Comparison of ENCODE assay signal across 10 cellular contexts in the genomic region with DNA sequence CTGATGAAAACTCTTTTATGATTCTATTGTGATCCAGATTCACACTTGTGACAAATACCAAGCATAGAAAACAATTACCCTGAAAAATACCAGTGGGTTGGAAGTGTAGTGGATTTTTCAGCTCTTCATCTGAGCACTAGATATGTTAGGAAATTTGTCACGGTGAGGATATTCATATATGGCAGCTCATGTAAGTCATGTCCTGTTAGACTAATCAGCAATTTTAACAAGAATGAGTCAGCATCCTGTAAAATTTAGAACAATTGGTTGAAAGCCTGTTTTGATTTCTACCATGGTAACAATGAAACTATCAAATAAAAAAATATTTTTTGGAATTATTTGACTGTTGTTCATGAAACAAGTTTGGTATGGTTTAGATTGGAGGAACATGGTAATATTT.
A peak's percentile ranks its signal among the peaks of the same experiment; 100 is the strongest.
DNase-seq lines count a peak whose midpoint lies in the region; FAIRE-seq and TF ChIP-seq lines count a peak whose summit lies in the region.
"Had no signal": no experiment of that assay in that cellular context is flagged by ENCODE, and none has a peak within 500 bp of the region (broad histone marks: within the 10 kb centered on the region; RNA-seq: fewer than 3 reads in every experiment).

No MANE protein-coding gene starts in this region.

- H3K4me2 ChIP-seq in hepatocyte, result no peak overlapping the region

- no peak overlapping the region for H2AFZ ChIP-seq in hepatocyte

- H3K4me3 ChIP-seq in AG10803 (ENCODE audit: low read length), result no peak overlapping the region
- no peak overlapping the region for H3K4me3 ChIP-seq in astrocyte of the spinal cord (ENCODE audit: low read depth, low read length)
- H3K4me3 ChIP-seq in lower leg skin (ENCODE audit: low read depth, poor library complexity, severe bottlenecking), result no peak overlapping the region
- H3K4me3 ChIP-seq in hepatocyte, result no peak overlapping the region

- no peaks in the 10 kb centered on the region for H4K20me1 ChIP-seq in hepatocyte (ENCODE audit: insufficient read depth, poor library complexity, severe bottlenecking)

- in situ Hi-C loops in astrocyte of the spinal cord (cut with HindIII; ENCODE audit: low sequenced_read_pairs), result no loop called here

- H3K4me1 ChIP-seq in hepatocyte (ENCODE audit: insufficient read depth), result no peaks in the 10 kb centered on the region

- H3K36me3 ChIP-seq in hepatocyte (replicated peaks; ENCODE audit: insufficient read depth, low read depth), result no peaks in the 10 kb centered on the region

- 29 to 33% methylated on average over 1 of the region's 1 CpG for WGBS in lower leg skin, 2 donors
- 91% methylated on average over 1 of the region's 1 CpG for WGBS in hepatocyte (ENCODE audit: low lambda C conversion rate, missing lambda C conversion rate)

- no peak for TF ChIP-seq POLR2A in lower leg skin (IDR thresholded peaks at IDR 0.05)

- intact Hi-C loops in lower leg skin (cut with DNase I; ENCODE audit: low total_unique reads), result no loop called here

- no peaks in the 10 kb centered on the region for H3K9me3 ChIP-seq in hepatocyte (ENCODE audit: low read depth)

- no peaks in the 10 kb centered on the region for H3K9me2 ChIP-seq in hepatocyte (replicated peaks; ENCODE audit: insufficient read depth)

- FAIRE-seq in islet of Langerhans (lab: Jason Lieb, UNC), result peak; percentile 78

- no peak overlapping the region for H3K27ac ChIP-seq in hepatocyte

- peak; percentile 27 for DNase-seq in AG10803 (ENCODE audit: low read depth)
- DNase-seq in HT1080 (ENCODE audit: low read depth), result peak; percentile 69
- peak; percentile 41 for DNase-seq in astrocyte of the spinal cord (ENCODE audit: low read depth, low spot score)
- DNase-seq in lower leg skin (ENCODE audit: low spot score in 2 of 2), result no peak
- DNase-seq in hepatocyte (ENCODE audit: low spot score), result no peak
- no peak for DNase-seq in NCI-H1930 (lab: John Stamatoyannopoulos, UW)
- DNase-seq in stimulated activated CD4-positive, alpha-beta T cell treated with anti-CD3 and anti-CD28 coated beads, Interleukin-12 subunit alpha, Interleukin-12 subunit beta, amount 100 ng/mL, for 4 hours, result no peak
- DNase-seq: central memory CD4-positive, alpha-beta T cell; T-helper 1 cell had no signal

- no peaks in the 10 kb centered on the region for H3K79me2 ChIP-seq in hepatocyte

- TF ChIP-seq CTCF in AG10803 (conservative IDR thresholded peaks at IDR 0.05; ENCODE audit: low read length) (no peak), astrocyte of the spinal cord (IDR thresholded peaks at IDR 0.05; ENCODE audit: low read depth, low read length) (no peak), lower leg skin (IDR thresholded peaks at IDR 0.05) (no peak), hepatocyte (IDR thresholded peaks at IDR 0.05; ENCODE audit: poor library complexity) (no peak)

- H3K27me3 ChIP-seq in hepatocyte, result no peaks in the 10 kb centered on the region

Comparison
In these comparisons a context has a peak if more than half of its experiments do, and no peak if none do; other contexts are left out.
1. DNase-seq: peak in AG10803 (single experiment), HT1080 (single experiment) and astrocyte of the spinal cord (single experiment); none in lower leg skin (0 of 2), hepatocyte (single experiment), NCI-H1930 (0 of 2) and stimulated activated CD4-positive, alpha-beta T cell treated with anti-CD3 and anti-CD28 coated beads, Interleukin-12 subunit alpha, Interleukin-12 subunit beta, amount 100 ng/mL, for 4 hours (single experiment).